2 cellular contexts compared by ENCODE assay signal in the genomic region with DNA sequence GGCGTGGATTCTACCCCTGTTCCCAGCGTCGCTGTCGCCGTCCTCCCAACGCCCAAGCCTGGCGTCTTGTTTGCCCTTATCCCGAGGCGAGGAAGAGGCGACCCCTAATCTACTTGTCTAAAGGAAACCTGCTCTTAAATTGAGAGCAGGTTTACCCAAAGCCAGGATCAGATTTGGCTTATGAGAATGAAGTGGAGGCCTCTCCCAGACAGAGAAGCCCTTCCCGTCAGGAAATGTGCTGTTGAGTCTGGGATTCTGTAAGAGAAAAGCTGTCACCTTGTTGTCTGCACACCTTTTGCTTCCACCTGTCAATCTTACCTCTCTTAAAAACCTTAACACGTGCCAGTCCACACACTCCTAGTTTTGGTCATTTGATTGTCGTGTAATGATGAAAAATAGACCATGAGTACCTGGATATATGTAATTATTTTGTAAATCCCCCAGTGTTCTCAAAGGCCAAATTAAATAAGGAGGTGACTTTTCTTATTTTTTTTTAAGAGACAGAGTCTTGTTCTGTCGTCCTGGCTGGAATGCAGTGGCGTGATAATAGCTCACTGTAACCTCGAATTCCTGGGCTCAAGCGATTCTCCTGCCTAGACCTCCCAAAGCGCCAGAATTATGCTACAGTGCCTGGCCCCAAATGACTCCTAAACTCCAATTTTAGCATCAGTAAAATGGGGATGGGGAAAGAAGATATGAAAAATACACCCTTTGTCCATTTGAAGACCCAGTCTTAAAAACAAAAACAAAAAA.
TF ChIP-seq lines count a peak whose summit lies in the region.

No MANE protein-coding gene starts in this region.

TF ChIP-seq in SK-N-SH treated with all-trans-retinoic acid at 6 μM for 48 hours, 23 proteins besides CTCF, POLR2A, EP300 and RAD21 (continued from another document):
- TF ChIP-seq, protein P1, sequence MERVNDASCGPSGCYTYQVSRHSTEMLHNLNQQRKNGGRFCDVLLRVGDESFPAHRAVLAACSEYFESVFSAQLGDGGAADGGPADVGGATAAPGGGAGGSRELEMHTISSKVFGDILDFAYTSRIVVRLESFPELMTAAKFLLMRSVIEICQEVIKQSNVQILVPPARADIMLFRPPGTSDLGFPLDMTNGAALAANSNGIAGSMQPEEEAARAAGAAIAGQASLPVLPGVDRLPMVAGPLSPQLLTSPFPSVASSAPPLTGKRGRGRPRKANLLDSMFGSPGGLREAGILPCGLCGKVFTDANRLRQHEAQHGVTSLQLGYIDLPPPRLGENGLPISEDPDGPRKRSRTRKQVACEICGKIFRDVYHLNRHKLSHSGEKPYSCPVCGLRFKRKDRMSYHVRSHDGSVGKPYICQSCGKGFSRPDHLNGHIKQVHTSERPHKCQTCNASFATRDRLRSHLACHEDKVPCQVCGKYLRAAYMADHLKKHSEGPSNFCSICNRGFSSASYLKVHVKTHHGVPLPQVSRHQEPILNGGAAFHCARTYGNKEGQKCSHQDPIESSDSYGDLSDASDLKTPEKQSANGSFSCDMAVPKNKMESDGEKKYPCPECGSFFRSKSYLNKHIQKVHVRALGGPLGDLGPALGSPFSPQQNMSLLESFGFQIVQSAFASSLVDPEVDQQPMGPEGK (CRISPR knock-in tag; IDR thresholded peaks at IDR 0.05; ENCODE audit: borderline replicate concordance) = no peak
- TF ChIP-seq ZNF565 (CRISPR knock-in tag; conservative IDR thresholded peaks at IDR 0.05; ENCODE audit: low read depth) = no peak
- no peak for TF ChIP-seq ARNTL (CRISPR knock-in tag; IDR thresholded peaks at IDR 0.05; ENCODE audit: borderline replicate concordance, low read depth)
- no peak for TF ChIP-seq TCF4 (CRISPR knock-in tag; IDR thresholded peaks at IDR 0.05; ENCODE audit: borderline replicate concordance)
- TF ChIP-seq ZFP30 (CRISPR knock-in tag; IDR thresholded peaks at IDR 0.05) = no peak
- TF ChIP-seq ESRRG (CRISPR knock-in tag; IDR thresholded peaks at IDR 0.05) = no peak
- TF ChIP-seq, protein P2, sequence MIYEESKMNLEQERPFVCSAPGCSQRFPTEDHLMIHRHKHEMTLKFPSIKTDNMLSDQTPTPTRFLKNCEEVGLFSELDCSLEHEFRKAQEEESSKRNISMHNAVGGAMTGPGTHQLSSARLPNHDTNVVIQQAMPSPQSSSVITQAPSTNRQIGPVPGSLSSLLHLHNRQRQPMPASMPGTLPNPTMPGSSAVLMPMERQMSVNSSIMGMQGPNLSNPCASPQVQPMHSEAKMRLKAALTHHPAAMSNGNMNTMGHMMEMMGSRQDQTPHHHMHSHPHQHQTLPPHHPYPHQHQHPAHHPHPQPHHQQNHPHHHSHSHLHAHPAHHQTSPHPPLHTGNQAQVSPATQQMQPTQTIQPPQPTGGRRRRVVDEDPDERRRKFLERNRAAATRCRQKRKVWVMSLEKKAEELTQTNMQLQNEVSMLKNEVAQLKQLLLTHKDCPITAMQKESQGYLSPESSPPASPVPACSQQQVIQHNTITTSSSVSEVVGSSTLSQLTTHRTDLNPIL (CRISPR knock-in tag; IDR thresholded peaks at IDR 0.05; ENCODE audit: low read depth) = no peak
- TF ChIP-seq TOX (CRISPR knock-in tag; IDR thresholded peaks at IDR 0.05; ENCODE audit: borderline replicate concordance) = no peak
- TF ChIP-seq, protein P3, sequence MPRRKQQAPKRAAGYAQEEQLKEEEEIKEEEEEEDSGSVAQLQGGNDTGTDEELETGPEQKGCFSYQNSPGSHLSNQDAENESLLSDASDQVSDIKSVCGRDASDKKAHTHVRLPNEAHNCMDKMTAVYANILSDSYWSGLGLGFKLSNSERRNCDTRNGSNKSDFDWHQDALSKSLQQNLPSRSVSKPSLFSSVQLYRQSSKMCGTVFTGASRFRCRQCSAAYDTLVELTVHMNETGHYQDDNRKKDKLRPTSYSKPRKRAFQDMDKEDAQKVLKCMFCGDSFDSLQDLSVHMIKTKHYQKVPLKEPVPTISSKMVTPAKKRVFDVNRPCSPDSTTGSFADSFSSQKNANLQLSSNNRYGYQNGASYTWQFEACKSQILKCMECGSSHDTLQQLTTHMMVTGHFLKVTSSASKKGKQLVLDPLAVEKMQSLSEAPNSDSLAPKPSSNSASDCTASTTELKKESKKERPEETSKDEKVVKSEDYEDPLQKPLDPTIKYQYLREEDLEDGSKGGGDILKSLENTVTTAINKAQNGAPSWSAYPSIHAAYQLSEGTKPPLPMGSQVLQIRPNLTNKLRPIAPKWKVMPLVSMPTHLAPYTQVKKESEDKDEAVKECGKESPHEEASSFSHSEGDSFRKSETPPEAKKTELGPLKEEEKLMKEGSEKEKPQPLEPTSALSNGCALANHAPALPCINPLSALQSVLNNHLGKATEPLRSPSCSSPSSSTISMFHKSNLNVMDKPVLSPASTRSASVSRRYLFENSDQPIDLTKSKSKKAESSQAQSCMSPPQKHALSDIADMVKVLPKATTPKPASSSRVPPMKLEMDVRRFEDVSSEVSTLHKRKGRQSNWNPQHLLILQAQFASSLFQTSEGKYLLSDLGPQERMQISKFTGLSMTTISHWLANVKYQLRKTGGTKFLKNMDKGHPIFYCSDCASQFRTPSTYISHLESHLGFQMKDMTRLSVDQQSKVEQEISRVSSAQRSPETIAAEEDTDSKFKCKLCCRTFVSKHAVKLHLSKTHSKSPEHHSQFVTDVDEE (CRISPR knock-in tag; IDR thresholded peaks at IDR 0.05) = no peak
- no peak for TF ChIP-seq GLIS3 (CRISPR knock-in tag; IDR thresholded peaks at IDR 0.05)
- TF ChIP-seq ZC3H10 (CRISPR knock-in tag; IDR thresholded peaks at IDR 0.05) = no peak
- TF ChIP-seq CSDC2 (CRISPR knock-in tag; IDR thresholded peaks at IDR 0.05) = no peak
- no peak for TF ChIP-seq ISL1 (CRISPR knock-in tag; IDR thresholded peaks at IDR 0.05)
- no peak for TF ChIP-seq OSR1 (CRISPR knock-in tag; IDR thresholded peaks at IDR 0.05)
- TF ChIP-seq BACH2 (CRISPR knock-in tag; IDR thresholded peaks at IDR 0.05; ENCODE audit: borderline replicate concordance) = no peak

TF ChIP-seq in WTC11, 78 proteins besides CTCF, POLR2A, EP300 and RAD21 (continued from another document):
- TF ChIP-seq, protein P4, sequence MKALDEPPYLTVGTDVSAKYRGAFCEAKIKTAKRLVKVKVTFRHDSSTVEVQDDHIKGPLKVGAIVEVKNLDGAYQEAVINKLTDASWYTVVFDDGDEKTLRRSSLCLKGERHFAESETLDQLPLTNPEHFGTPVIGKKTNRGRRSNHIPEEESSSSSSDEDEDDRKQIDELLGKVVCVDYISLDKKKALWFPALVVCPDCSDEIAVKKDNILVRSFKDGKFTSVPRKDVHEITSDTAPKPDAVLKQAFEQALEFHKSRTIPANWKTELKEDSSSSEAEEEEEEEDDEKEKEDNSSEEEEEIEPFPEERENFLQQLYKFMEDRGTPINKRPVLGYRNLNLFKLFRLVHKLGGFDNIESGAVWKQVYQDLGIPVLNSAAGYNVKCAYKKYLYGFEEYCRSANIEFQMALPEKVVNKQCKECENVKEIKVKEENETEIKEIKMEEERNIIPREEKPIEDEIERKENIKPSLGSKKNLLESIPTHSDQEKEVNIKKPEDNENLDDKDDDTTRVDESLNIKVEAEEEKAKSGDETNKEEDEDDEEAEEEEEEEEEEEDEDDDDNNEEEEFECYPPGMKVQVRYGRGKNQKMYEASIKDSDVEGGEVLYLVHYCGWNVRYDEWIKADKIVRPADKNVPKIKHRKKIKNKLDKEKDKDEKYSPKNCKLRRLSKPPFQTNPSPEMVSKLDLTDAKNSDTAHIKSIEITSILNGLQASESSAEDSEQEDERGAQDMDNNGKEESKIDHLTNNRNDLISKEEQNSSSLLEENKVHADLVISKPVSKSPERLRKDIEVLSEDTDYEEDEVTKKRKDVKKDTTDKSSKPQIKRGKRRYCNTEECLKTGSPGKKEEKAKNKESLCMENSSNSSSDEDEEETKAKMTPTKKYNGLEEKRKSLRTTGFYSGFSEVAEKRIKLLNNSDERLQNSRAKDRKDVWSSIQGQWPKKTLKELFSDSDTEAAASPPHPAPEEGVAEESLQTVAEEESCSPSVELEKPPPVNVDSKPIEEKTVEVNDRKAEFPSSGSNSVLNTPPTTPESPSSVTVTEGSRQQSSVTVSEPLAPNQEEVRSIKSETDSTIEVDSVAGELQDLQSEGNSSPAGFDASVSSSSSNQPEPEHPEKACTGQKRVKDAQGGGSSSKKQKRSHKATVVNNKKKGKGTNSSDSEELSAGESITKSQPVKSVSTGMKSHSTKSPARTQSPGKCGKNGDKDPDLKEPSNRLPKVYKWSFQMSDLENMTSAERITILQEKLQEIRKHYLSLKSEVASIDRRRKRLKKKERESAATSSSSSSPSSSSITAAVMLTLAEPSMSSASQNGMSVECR (CRISPR knock-in tag; IDR thresholded peaks at IDR 0.05; ENCODE audit: borderline replicate concordance) = no peak
- TF ChIP-seq TEAD1 (CRISPR knock-in tag; IDR thresholded peaks at IDR 0.05) = no peak
- TF ChIP-seq, protein P5, sequence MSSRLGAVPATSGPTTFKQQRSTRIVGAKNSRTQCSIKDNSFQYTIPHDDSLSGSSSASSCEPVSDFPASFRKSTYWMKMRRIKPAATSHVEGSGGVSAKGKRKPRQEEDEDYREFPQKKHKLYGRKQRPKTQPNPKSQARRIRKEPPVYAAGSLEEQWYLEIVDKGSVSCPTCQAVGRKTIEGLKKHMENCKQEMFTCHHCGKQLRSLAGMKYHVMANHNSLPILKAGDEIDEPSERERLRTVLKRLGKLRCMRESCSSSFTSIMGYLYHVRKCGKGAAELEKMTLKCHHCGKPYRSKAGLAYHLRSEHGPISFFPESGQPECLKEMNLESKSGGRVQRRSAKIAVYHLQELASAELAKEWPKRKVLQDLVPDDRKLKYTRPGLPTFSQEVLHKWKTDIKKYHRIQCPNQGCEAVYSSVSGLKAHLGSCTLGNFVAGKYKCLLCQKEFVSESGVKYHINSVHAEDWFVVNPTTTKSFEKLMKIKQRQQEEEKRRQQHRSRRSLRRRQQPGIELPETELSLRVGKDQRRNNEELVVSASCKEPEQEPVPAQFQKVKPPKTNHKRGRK (CRISPR knock-in tag; IDR thresholded peaks at IDR 0.05; ENCODE audit: borderline replicate concordance) = no peak
- TF ChIP-seq, protein P6, sequence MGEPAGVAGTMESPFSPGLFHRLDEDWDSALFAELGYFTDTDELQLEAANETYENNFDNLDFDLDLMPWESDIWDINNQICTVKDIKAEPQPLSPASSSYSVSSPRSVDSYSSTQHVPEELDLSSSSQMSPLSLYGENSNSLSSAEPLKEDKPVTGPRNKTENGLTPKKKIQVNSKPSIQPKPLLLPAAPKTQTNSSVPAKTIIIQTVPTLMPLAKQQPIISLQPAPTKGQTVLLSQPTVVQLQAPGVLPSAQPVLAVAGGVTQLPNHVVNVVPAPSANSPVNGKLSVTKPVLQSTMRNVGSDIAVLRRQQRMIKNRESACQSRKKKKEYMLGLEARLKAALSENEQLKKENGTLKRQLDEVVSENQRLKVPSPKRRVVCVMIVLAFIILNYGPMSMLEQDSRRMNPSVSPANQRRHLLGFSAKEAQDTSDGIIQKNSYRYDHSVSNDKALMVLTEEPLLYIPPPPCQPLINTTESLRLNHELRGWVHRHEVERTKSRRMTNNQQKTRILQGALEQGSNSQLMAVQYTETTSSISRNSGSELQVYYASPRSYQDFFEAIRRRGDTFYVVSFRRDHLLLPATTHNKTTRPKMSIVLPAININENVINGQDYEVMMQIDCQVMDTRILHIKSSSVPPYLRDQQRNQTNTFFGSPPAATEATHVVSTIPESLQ (CRISPR knock-in tag; IDR thresholded peaks at IDR 0.05) = no peak
- TF ChIP-seq ZNF219 (CRISPR knock-in tag; IDR thresholded peaks at IDR 0.05; ENCODE audit: borderline replicate concordance) = no peak
- TF ChIP-seq, protein P7, sequence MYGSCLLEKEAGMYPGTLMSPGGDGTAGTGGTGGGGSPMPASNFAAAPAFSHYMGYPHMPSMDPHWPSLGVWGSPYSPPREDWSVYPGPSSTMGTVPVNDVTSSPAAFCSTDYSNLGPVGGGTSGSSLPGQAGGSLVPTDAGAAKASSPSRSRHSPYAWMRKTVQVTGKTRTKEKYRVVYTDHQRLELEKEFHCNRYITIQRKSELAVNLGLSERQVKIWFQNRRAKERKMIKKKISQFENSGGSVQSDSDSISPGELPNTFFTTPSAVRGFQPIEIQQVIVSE (CRISPR knock-in tag; IDR thresholded peaks at IDR 0.05; ENCODE audit: borderline replicate concordance) = no peak
- no peak for TF ChIP-seq ZNF416 (CRISPR knock-in tag; IDR thresholded peaks at IDR 0.05)
- TF ChIP-seq, protein P8, sequence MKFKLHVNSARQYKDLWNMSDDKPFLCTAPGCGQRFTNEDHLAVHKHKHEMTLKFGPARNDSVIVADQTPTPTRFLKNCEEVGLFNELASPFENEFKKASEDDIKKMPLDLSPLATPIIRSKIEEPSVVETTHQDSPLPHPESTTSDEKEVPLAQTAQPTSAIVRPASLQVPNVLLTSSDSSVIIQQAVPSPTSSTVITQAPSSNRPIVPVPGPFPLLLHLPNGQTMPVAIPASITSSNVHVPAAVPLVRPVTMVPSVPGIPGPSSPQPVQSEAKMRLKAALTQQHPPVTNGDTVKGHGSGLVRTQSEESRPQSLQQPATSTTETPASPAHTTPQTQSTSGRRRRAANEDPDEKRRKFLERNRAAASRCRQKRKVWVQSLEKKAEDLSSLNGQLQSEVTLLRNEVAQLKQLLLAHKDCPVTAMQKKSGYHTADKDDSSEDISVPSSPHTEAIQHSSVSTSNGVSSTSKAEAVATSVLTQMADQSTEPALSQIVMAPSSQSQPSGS (CRISPR knock-in tag; IDR thresholded peaks at IDR 0.05; ENCODE audit: borderline replicate concordance, low read depth) = no peak
TF ChIP-seq in WTC11: peak in this region for 0.
